In genomic region chr11:16956538-16957153, GRCh38 we compare ENCODE assay signal across 23 cellular contexts. TPM values are rescaled to one million over a fixed set of nuclear protein-coding genes. Genes with fewer than 3 reads are reported as not detected.
DNase-seq lines count a peak whose midpoint lies in the region; ATAC-seq, FAIRE-seq and TF ChIP-seq lines count a peak whose summit lies in the region.
"Had no signal": no experiment of that assay in that cellular context is flagged by ENCODE, and none has a peak within 500 bp of the region (broad histone marks: within the 10 kb centered on the region; RNA-seq: fewer than 3 reads in every experiment).

No MANE protein-coding gene starts in this region.

- H3K36me3 ChIP-seq in body of pancreas (replicated peaks in 1 of 2; ENCODE audit: insufficient read depth in 1 of 2, low read depth in 2 of 2) = no peaks in the 10 kb centered on the region

- H3K27ac ChIP-seq in A549 (no peak overlapping the region), body of pancreas (peak overlapping the region; percentile 34 to 68 (median 55))
- H3K27ac ChIP-seq: HL-60 had no signal

- TF ChIP-seq CTCF in A549 (IDR thresholded peaks at IDR 0.05) (no peak), body of pancreas (IDR thresholded peaks at IDR 0.05) (no peak)

- POLR2A ChIA-PET in A549 (lab: Yijun Ruan, JAX) = no interaction called here

- H3K27ac Mint-ChIP-seq in activated T-helper 17 cell treated with anti-CD3 and anti-CD28 coated beads, Interleukin-2, amount 50 U/mL, for 72 hours = no peak overlapping the region
- H3K27ac Mint-ChIP-seq: effector memory CD8-positive, alpha-beta T cell had no signal

- intact Hi-C loops in body of pancreas (cut with DNase I) = no loop called here

- H3K4me1 Mint-ChIP-seq in activated T-helper 17 cell treated with anti-CD3 and anti-CD28 coated beads, Interleukin-2, amount 50 U/mL, for 72 hours = no peaks in the 10 kb centered on the region

- no peak for ATAC-seq in A549
- peak; percentile 52 for ATAC-seq in body of pancreas
- no peak for ATAC-seq in activated T-helper 17 cell treated with anti-CD3 and anti-CD28 coated beads, Interleukin-2, amount 50 U/mL, for 72 hours (replicated peaks)
- ATAC-seq in HG02610 (IDR thresholded peaks at IDR 0.05; ENCODE audit: unreplicated experiment) = no peak
- ATAC-seq: effector memory CD8-positive, alpha-beta T cell; sciatic nerve had no signal

- no peak for DNase-seq in A549 (ENCODE audit: low read depth in 1 of 2, low spot score in 1 of 2)
- peak; percentile 90 for DNase-seq in HT-29 (ENCODE audit: low spot score)
- DNase-seq in body of pancreas = peak in 2 of 4 donors; percentile 16 to 35
- peak; percentile 43 for DNase-seq in kidney tubule cell (ENCODE audit: low spot score)
- DNase-seq in activated T-cell treated with anti-CD3 and anti-CD28 coated beads, Interleukin-2, amount 50 U/mL, for 48 hours = no peak
- DNase-seq in T-helper 9 cell = no peak
- DNase-seq: activated CD4-positive, CD25-positive, alpha-beta regulatory T cell treated with anti-CD3 and anti-CD28 coated beads, Interleukin-2, amount 50 U/mL, for 72 hours; activated gamma-delta T cell; amygdala; CD4-positive, alpha-beta memory T cell; cerebellar nuclear complex; effector memory CD8-positive, alpha-beta T cell; EL; KG1; kidney glomerular epithelial cell; midbrain; NCI-H1105 treated with DMSO at 0.1 percent for 48 hours; stimulated activated CD4-positive, alpha-beta T cell treated with anti-CD3 and anti-CD28 coated beads, Interleukin-1b, Interleukin-23, amount 100 ng/mL, for 48 hours; T-helper 2 cell had no signal

- H3K4me3 ChIP-seq in A549 (no peak overlapping the region), body of pancreas (no peak overlapping the region)

- TF ChIP-seq RAD21 in A549 (conservative IDR thresholded peaks at IDR 0.05 in 1 of 2, IDR thresholded peaks at IDR 0.05 in 1 of 2) = no peak

- H3K27me3 ChIP-seq in body of pancreas = no peaks in the 10 kb centered on the region

- no peak for TF ChIP-seq EP300 in A549 (IDR thresholded peaks at IDR 0.05)

- CTCF ChIA-PET in A549 (lab: Yijun Ruan, JAX) = interaction anchor here (0.7 to 2.0 kb wide), 6 partner anchors 9 to 138 kb away, joined by 3 to 6 read pairs (median 4); no protein-coding TSS in a partner anchor

- no peaks in the 10 kb centered on the region for H3K9me3 ChIP-seq in A549
- no peaks in the 10 kb centered on the region for H3K9me3 ChIP-seq in body of pancreas

- H3K4me1 ChIP-seq in A549 (peaks cover 21% of the 10 kb centered on the region; the same call in 2 of the 3 replicates), body of pancreas (peaks cover 69% of the 10 kb centered on the region)

- 94% methylated on average over 5 of the region's 5 CpGs for WGBS in A549 (ENCODE audit: missing lambda C conversion rate)
- 30 to 31% methylated on average over 5 of the region's 5 CpGs for WGBS in body of pancreas, 2 donors

- no peaks in the 10 kb centered on the region for H3K9me3 Mint-ChIP-seq in activated T-helper 17 cell treated with anti-CD3 and anti-CD28 coated beads, Interleukin-2, amount 50 U/mL, for 72 hours
- H3K9me3 Mint-ChIP-seq: CD4-positive, alpha-beta memory T cell; effector memory CD8-positive, alpha-beta T cell had no signal

- H3K4me2 ChIP-seq in A549 = no peak overlapping the region

- no peak overlapping the region for H3K4me3 Mint-ChIP-seq in activated T-helper 17 cell treated with anti-CD3 and anti-CD28 coated beads, Interleukin-2, amount 50 U/mL, for 72 hours
- H3K4me3 Mint-ChIP-seq: CD4-positive, alpha-beta memory T cell; effector memory CD8-positive, alpha-beta T cell had no signal

- no peak for FAIRE-seq in A549 (lab: Jason Lieb, UNC)

- H3K27me3 Mint-ChIP-seq in activated T-helper 17 cell treated with anti-CD3 and anti-CD28 coated beads, Interleukin-2, amount 50 U/mL, for 72 hours = no peaks in the 10 kb centered on the region
- H3K27me3 Mint-ChIP-seq: effector memory CD8-positive, alpha-beta T cell had no signal

- TF ChIP-seq POLR2A in A549 (IDR thresholded peaks at IDR 0.05; ENCODE audit: low read length) (no peak), body of pancreas (IDR thresholded peaks at IDR 0.05) (no peak)

- H3K36me3 Mint-ChIP-seq in activated T-helper 17 cell treated with anti-CD3 and anti-CD28 coated beads, Interleukin-2, amount 50 U/mL, for 72 hours (ENCODE audit: low read depth) = no peaks in the 10 kb centered on the region
- H3K36me3 Mint-ChIP-seq: CD4-positive, alpha-beta memory T cell had no signal

TF ChIP-seq in A549, 52 proteins besides CTCF, POLR2A, EP300 and RAD21:
- TF ChIP-seq KDM1A (IDR thresholded peaks at IDR 0.05; ENCODE audit: low read depth) (no peak), PHF8 (IDR thresholded peaks at IDR 0.05; ENCODE audit: borderline replicate concordance, low read depth) (no peak), GATA3 (IDR thresholded peaks at IDR 0.05; ENCODE audit: borderline replicate concordance) (0 out of 2 replicates have a peak, but pooled peaks have one; percentile 12)

RNA-seq across cellular contexts. Expression of gene PLEKHA7, which starts 57.6 kb away (rescaled TPM):
- polyA plus RNA-seq in A549 (2011; rRNA removed) (8.7 and 15.3 TPM in 2 replicates), A549 (2017; fragmentation: RNase III; extraction: RNeasy Plus Mini Kit Qiagen cat#74134 plus additional on column Dnase treatment) (12.8 to 13.9 TPM (median 13.8 TPM) in 3 replicates)
- polyA plus RNA-seq in A549 (2012; cell fraction: cytosol; rRNA removed) = 9.6 and 12.8 TPM in 2 replicates
- 38.1 and 47.3 TPM in 2 replicates for polyA plus RNA-seq in A549 (2012; cell fraction: nucleus; rRNA removed)
- 10.0 and 12.1 TPM in 2 replicates for polyA minus RNA-seq in A549 (2011; rRNA and poly(A)+ RNA removed)
- total RNA-seq in HT-29 (2014; rRNA removed; shearing (Covaris generic)) = 57.5 and 70.8 TPM in 2 replicates
- 10 to 100 TPM; 30.4 to 34.6 TPM for total RNA-seq in body of pancreas
- 10 to 100 TPM in 1 of 2 donors, 1 to 10 TPM in 1; 2.7 to 35.2 TPM for total RNA-seq in activated T-helper 17 cell treated with anti-CD3 and anti-CD28 coated beads, Interleukin-2, amount 50 U/mL, for 72 hours

Comparison
In these comparisons a context has a peak if more than half of its experiments do, and no peak if none do; other contexts are left out.
1. DNase-seq: peak in HT-29 (single experiment) and kidney tubule cell (single experiment); none in A549 (0 of 2), activated T-cell treated with anti-CD3 and anti-CD28 coated beads, Interleukin-2, amount 50 U/mL, for 48 hours (0 of 2) and T-helper 9 cell (single experiment).
2. H3K27ac ChIP-seq: peak in body of pancreas (4 of 4); none in A549 (0 of 2).